Comparison of ENCODE assay signal across 8 cellular contexts in genomic region chrX:275476-275966, GRCh38. TPM values are rescaled to one million over a fixed set of nuclear protein-coding genes. Genes with fewer than 3 reads are reported as not detected.
DNase-seq lines count a peak whose midpoint lies in the region; ATAC-seq, FAIRE-seq and TF ChIP-seq lines count a peak whose summit lies in the region.

No MANE protein-coding gene starts in this region.

- H3K27me3 Mint-ChIP-seq in CD4-positive, CD25-positive, alpha-beta regulatory T cell: peaks cover 4% of the 10 kb centered on the region
- no peaks in the 10 kb centered on the region for H3K27me3 Mint-ChIP-seq in astrocyte (ENCODE audit: low read depth, unreplicated experiment)

- no peaks in the 10 kb centered on the region for H3K79me2 ChIP-seq in astrocyte (ENCODE audit: insufficient read depth, low read length)

- no peaks in the 10 kb centered on the region for H3K36me3 ChIP-seq in CD4-positive, CD25-positive, alpha-beta regulatory T cell (ENCODE audit: control insufficient read depth, insufficient read depth, low read length)
- no peaks in the 10 kb centered on the region for H3K36me3 ChIP-seq in astrocyte (ENCODE audit: insufficient read depth, low read length)

- H3K9ac ChIP-seq in astrocyte (ENCODE audit: low read length): peak overlapping the region; percentile 80

- peaks cover 0 to 29% (median 6%) of the 10 kb centered on the region in 4 donors for H3K4me1 Mint-ChIP-seq in CD4-positive, CD25-positive, alpha-beta regulatory T cell
- H3K4me1 Mint-ChIP-seq in astrocyte (ENCODE audit: low read depth, unreplicated experiment): peaks cover 6% of the 10 kb centered on the region

- FAIRE-seq in astrocyte (lab: Jason Lieb, UNC): no peak

- peak overlapping the region; percentile 86 for H3K4me2 ChIP-seq in astrocyte (ENCODE audit: low read length)

- no peak for ATAC-seq in CD4-positive, CD25-positive, alpha-beta regulatory T cell (ENCODE audit: low read depth in 2 of 2)
- ATAC-seq in HG02763 (IDR thresholded peaks at IDR 0.05; ENCODE audit: unreplicated experiment): peak; percentile 16

- peak overlapping the region in 1 of 3 donors; percentile 56 for H3K27ac Mint-ChIP-seq in CD4-positive, CD25-positive, alpha-beta regulatory T cell
- H3K27ac Mint-ChIP-seq in astrocyte (ENCODE audit: unreplicated experiment): no peak overlapping the region

- no peaks in the 10 kb centered on the region for H3K9me3 Mint-ChIP-seq in CD4-positive, CD25-positive, alpha-beta regulatory T cell
- H3K9me3 Mint-ChIP-seq in astrocyte (ENCODE audit: unreplicated experiment): no peaks in the 10 kb centered on the region

- H3K27ac ChIP-seq in CD4-positive, CD25-positive, alpha-beta regulatory T cell (ENCODE audit: insufficient read depth, low read length, poor library complexity, severe bottlenecking): no peak overlapping the region
- no peak overlapping the region for H3K27ac ChIP-seq in astrocyte (ENCODE audit: low read depth, low read length)

- H2AFZ ChIP-seq in astrocyte (ENCODE audit: low read depth, low read length): no peak overlapping the region

- no peaks in the 10 kb centered on the region for H3K27me3 ChIP-seq in CD4-positive, CD25-positive, alpha-beta regulatory T cell (ENCODE audit: control insufficient read depth, insufficient read depth, low read length)
- no peaks in the 10 kb centered on the region for H3K27me3 ChIP-seq in astrocyte (ENCODE audit: insufficient read depth, low read length)
- H3K27me3 ChIP-seq in mononuclear cell (ENCODE audit: insufficient read depth, low read length): no peaks in the 10 kb centered on the region

- no peak for DNase-seq in CD4-positive, CD25-positive, alpha-beta regulatory T cell
- DNase-seq in astrocyte (ENCODE audit: low read depth) (no peak), retina (no peak), pons (ENCODE audit: low spot score) (no peak), kidney glomerular epithelial cell (lab: John Stamatoyannopoulos, UW) (no peak), inferior parietal cortex (ENCODE audit: extremely low spot score) (no peak)

- no peaks in the 10 kb centered on the region for H3K9me3 ChIP-seq in CD4-positive, CD25-positive, alpha-beta regulatory T cell (ENCODE audit: control insufficient read depth in 2 of 2, low read length in 2 of 2)
- H3K9me3 ChIP-seq in astrocyte (ENCODE audit: insufficient read depth, low read depth, low read length): no peaks in the 10 kb centered on the region
- H3K9me3 ChIP-seq in mononuclear cell (ENCODE audit: low read depth, low read length): no peaks in the 10 kb centered on the region

- no peak for TF ChIP-seq CTCF in astrocyte (IDR thresholded peaks at IDR 0.05; ENCODE audit: insufficient read depth, low read depth, low read length)

- peak overlapping the region in 3 of 4 donors; percentile 70 to 82 (median 79) for H3K4me3 Mint-ChIP-seq in CD4-positive, CD25-positive, alpha-beta regulatory T cell
- no peak overlapping the region for H3K4me3 Mint-ChIP-seq in astrocyte (ENCODE audit: unreplicated experiment)

- no peaks in the 10 kb centered on the region for H3K36me3 Mint-ChIP-seq in CD4-positive, CD25-positive, alpha-beta regulatory T cell
- no peaks in the 10 kb centered on the region for H3K36me3 Mint-ChIP-seq in astrocyte (ENCODE audit: low read depth, unreplicated experiment)

- peak overlapping the region; percentile 26 for H3K4me3 ChIP-seq in CD4-positive, CD25-positive, alpha-beta regulatory T cell (ENCODE audit: low read depth, low read length)
- H3K4me3 ChIP-seq in astrocyte (ENCODE audit: insufficient read depth, low read depth, low read length) (no peak overlapping the region), mononuclear cell (ENCODE audit: low read length) (peak overlapping the region; percentile 54)

- peaks cover 20% of the 10 kb centered on the region for H3K4me1 ChIP-seq in CD4-positive, CD25-positive, alpha-beta regulatory T cell (ENCODE audit: control insufficient read depth, insufficient read depth, low read length, poor library complexity, severe bottlenecking)
- H3K4me1 ChIP-seq in astrocyte (ENCODE audit: insufficient read depth, low read length) (peaks cover 11% of the 10 kb centered on the region), mononuclear cell (ENCODE audit: insufficient read depth, low read length) (peaks cover 19% of the 10 kb centered on the region)

- no peaks in the 10 kb centered on the region for H4K20me1 ChIP-seq in astrocyte (ENCODE audit: insufficient read depth, low read length)

RNA-seq across cellular contexts. Expression of gene PLCXD1, which starts 5.7 kb away (rescaled TPM):
- 13.3 TPM for total RNA-seq in CD4-positive, CD25-positive, alpha-beta regulatory T cell
- 1 to 10 TPM; 2.9 to 5.9 (median 4.3) TPM for polyA plus RNA-seq in CD4-positive, CD25-positive, alpha-beta regulatory T cell
- total RNA-seq in astrocyte: 20.3 and 25.9 TPM in 2 replicates
- total RNA-seq in mononuclear cell: 6.9 TPM

RNA-seq across cellular contexts. Expression of gene GTPBP6, which starts 43.1 kb away (rescaled TPM):
- 62.2 TPM for total RNA-seq in CD4-positive, CD25-positive, alpha-beta regulatory T cell
- polyA plus RNA-seq in CD4-positive, CD25-positive, alpha-beta regulatory T cell: 10 to 100 TPM; 29.7 to 42.8 (median 35.6) TPM
- 27.9 and 30.5 TPM in 2 replicates for total RNA-seq in astrocyte
- 27.4 TPM for total RNA-seq in mononuclear cell
